ENCODE assay signal across 24 cellular contexts in the genomic region with DNA sequence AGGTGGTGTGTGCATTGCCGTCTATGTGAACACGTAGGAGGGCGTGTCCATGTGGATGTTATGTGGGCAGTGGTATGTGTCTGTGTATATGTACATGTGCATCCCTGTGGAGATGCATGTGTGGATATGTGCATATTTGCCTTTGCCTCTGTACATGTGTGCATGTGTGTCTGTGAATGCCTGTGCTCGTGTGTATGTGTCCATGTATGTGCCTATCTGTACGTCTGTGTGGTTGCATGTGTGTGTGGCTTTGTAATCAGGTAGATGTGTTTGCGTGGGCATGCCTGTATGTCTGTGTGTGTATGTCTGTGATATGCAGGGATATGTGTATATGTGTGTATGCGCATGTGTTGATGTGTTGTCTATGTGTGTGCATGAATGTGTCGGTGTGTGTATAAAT. TPM values are rescaled to one million over a fixed set of nuclear protein-coding genes. Genes with fewer than 3 reads are reported as not detected.
DNase-seq lines count a peak whose midpoint lies in the region; ATAC-seq, FAIRE-seq and TF ChIP-seq lines count a peak whose summit lies in the region.
"Had no signal": no experiment of that assay in that cellular context is flagged by ENCODE, and none has a peak within 500 bp of the region (broad histone marks: within the 10 kb centered on the region; RNA-seq: fewer than 3 reads in every experiment).

No MANE protein-coding gene starts in this region.

- intact Hi-C loops in stomach (cut with DNase I; ENCODE audit: low total_unique reads): no loop called here

- H3K9me3 Mint-ChIP-seq in activated CD8-positive, alpha-beta memory T cell treated with anti-CD3 and anti-CD28 coated beads, Interleukin-2, amount 10 ng/mL, durations not matched to agents 7 days and 5 days (ENCODE audit: low read depth): no peaks in the 10 kb centered on the region
- no peaks in the 10 kb centered on the region for H3K9me3 Mint-ChIP-seq in endodermal cell
- H3K9me3 Mint-ChIP-seq: CD4-positive, CD25-positive, alpha-beta regulatory T cell; IgD-negative memory B cell had no signal

- no peak for TF ChIP-seq EP300 in stomach (IDR thresholded peaks at IDR 0.05)

- no peak overlapping the region for H3K27ac Mint-ChIP-seq in activated CD8-positive, alpha-beta memory T cell treated with anti-CD3 and anti-CD28 coated beads, Interleukin-2, amount 10 ng/mL, durations not matched to agents 7 days and 5 days
- H3K27ac Mint-ChIP-seq in endodermal cell: no peak overlapping the region
- H3K27ac Mint-ChIP-seq: CD4-positive, CD25-positive, alpha-beta regulatory T cell; IgD-negative memory B cell had no signal

- no peak overlapping the region for H3K9ac ChIP-seq in endodermal cell (ENCODE audit: extremely low read depth, low read length, poor library complexity, severe bottlenecking)

- TF ChIP-seq CTCF in endodermal cell (conservative IDR thresholded peaks at IDR 0.05) (no peak), stomach (IDR thresholded peaks at IDR 0.05) (no peak)

- H3K9me3 ChIP-seq in endodermal cell (ENCODE audit: control insufficient read depth, low read length): no peaks in the 10 kb centered on the region
- no peaks in the 10 kb centered on the region for H3K9me3 ChIP-seq in stomach
- H3K9me3 ChIP-seq: BE2C, MG63 had no signal

- TF ChIP-seq POLR2A in stomach (IDR thresholded peaks at IDR 0.05): no peak

- H3K4me3 Mint-ChIP-seq in activated CD8-positive, alpha-beta memory T cell treated with anti-CD3 and anti-CD28 coated beads, Interleukin-2, amount 10 ng/mL, durations not matched to agents 7 days and 5 days: no peak overlapping the region
- no peak overlapping the region for H3K4me3 Mint-ChIP-seq in endodermal cell
- H3K4me3 Mint-ChIP-seq: CD4-positive, CD25-positive, alpha-beta regulatory T cell; IgD-negative memory B cell had no signal

- ATAC-seq in activated CD8-positive, alpha-beta memory T cell treated with anti-CD3 and anti-CD28 coated beads, Interleukin-2, amount 10 ng/mL, durations not matched to agents 7 days and 5 days: no peak

- H3K4me1 Mint-ChIP-seq in activated CD8-positive, alpha-beta memory T cell treated with anti-CD3 and anti-CD28 coated beads, Interleukin-2, amount 10 ng/mL, durations not matched to agents 7 days and 5 days: no peaks in the 10 kb centered on the region
- H3K4me1 Mint-ChIP-seq in endodermal cell: peaks cover 13% of the 10 kb centered on the region
- H3K4me1 Mint-ChIP-seq: CD4-positive, CD25-positive, alpha-beta regulatory T cell; IgD-negative memory B cell had no signal

- peak; percentile 18 for DNase-seq in activated CD8-positive, alpha-beta memory T cell treated with anti-CD3 and anti-CD28 coated beads, Interleukin-2, amount 10 ng/mL, durations not matched to agents 7 days and 5 days
- no peak for DNase-seq in activated CD8-positive, alpha-beta memory T cell treated with anti-CD3 and anti-CD28 coated beads, Interleukin-2, amount 50 U/mL, for 4 hours
- DNase-seq in HTR-8/SVneo (ENCODE audit: insufficient read length, low spot score): no peak
- DNase-seq in endodermal cell: peak; percentile 11
- peak; percentile 18 for DNase-seq in stomach
- no peak for DNase-seq in DMS79 treated with DMSO at 0.1 percent for 48 hours (lab: John Stamatoyannopoulos, UW)
- DNase-seq in GOT3 (lab: John Stamatoyannopoulos, UW): no peak
- no peak for DNase-seq in NCI-H82 (lab: John Stamatoyannopoulos, UW)
- DNase-seq: 8988T; BE2C; CD4-positive, CD25-positive, alpha-beta regulatory T cell; COR-L47; DMS153; GF-D8; Karpas-422; MG63; NCI-H1048; NCI-H1436; NCI-H1930; NCI-H226; NCI-H524; SHP77 treated with DMSO at 0.1 percent for 48 hours had no signal

- H3K36me3 ChIP-seq in endodermal cell (ENCODE audit: control insufficient read depth, insufficient read depth, low read length) (no peaks in the 10 kb centered on the region), stomach (no peaks in the 10 kb centered on the region)
- H3K36me3 ChIP-seq: BE2C, MG63 had no signal

- no peaks in the 10 kb centered on the region for H3K27me3 ChIP-seq in endodermal cell (ENCODE audit: control insufficient read depth, insufficient read depth, low read length, poor library complexity, severe bottlenecking)
- no peaks in the 10 kb centered on the region for H3K27me3 ChIP-seq in stomach
- H3K27me3 ChIP-seq: BE2C, MG63 had no signal

- H3K4me1 ChIP-seq in endodermal cell (ENCODE audit: control insufficient read depth, insufficient read depth, low read length): no peaks in the 10 kb centered on the region
- H3K4me1 ChIP-seq in stomach: no peaks in the 10 kb centered on the region
- H3K4me1 ChIP-seq: BE2C had no signal

- H3K27ac ChIP-seq in endodermal cell (ENCODE audit: low read depth, low read length) (no peak overlapping the region), stomach (no peak overlapping the region)

- no peaks in the 10 kb centered on the region for H3K36me3 Mint-ChIP-seq in activated CD8-positive, alpha-beta memory T cell treated with anti-CD3 and anti-CD28 coated beads, Interleukin-2, amount 10 ng/mL, durations not matched to agents 7 days and 5 days
- no peaks in the 10 kb centered on the region for H3K36me3 Mint-ChIP-seq in endodermal cell (ENCODE audit: low read depth)
- H3K36me3 Mint-ChIP-seq: CD4-positive, CD25-positive, alpha-beta regulatory T cell; IgD-negative memory B cell had no signal

- no peak overlapping the region for H3K4me3 ChIP-seq in endodermal cell (ENCODE audit: low read length)
- H3K4me3 ChIP-seq in stomach: no peak overlapping the region
- H3K4me3 ChIP-seq: MG63 had no signal

- FAIRE-seq in HTR-8/SVneo (lab: Jason Lieb, UNC): peak; percentile 87

- 93 to 95% methylated on average over 7 to 8 of the region's 8 CpGs for WGBS in endodermal cell (ENCODE audit: insufficient coverage in 1 of 2, insufficient read length in 1 of 2), 2 experiments
- WGBS in stomach, 5 donors: 93 to 96% (median 95%) methylated on average over 8 of the region's 8 CpGs

- no peaks in the 10 kb centered on the region for H3K27me3 Mint-ChIP-seq in activated CD8-positive, alpha-beta memory T cell treated with anti-CD3 and anti-CD28 coated beads, Interleukin-2, amount 10 ng/mL, durations not matched to agents 7 days and 5 days
- no peaks in the 10 kb centered on the region for H3K27me3 Mint-ChIP-seq in endodermal cell (ENCODE audit: insufficient read depth)
- H3K27me3 Mint-ChIP-seq: CD4-positive, CD25-positive, alpha-beta regulatory T cell; IgD-negative memory B cell had no signal

- CTCF ChIA-PET in activated CD8-positive, alpha-beta memory T cell treated with anti-CD3 and anti-CD28 coated beads, Interleukin-2, amount 10 ng/mL, durations not matched to agents 7 days and 5 days (lab: Charles Lee): no interaction called here

RNA-seq across cellular contexts. Expression of a gene that starts 19.7 kb away (rescaled TPM):
- 1 to 10 TPM; 1.3 to 6.7 TPM for total RNA-seq in activated CD8-positive, alpha-beta memory T cell treated with anti-CD3 and anti-CD28 coated beads, Interleukin-2, amount 10 ng/mL, durations not matched to agents 7 days and 5 days
- 10 to 100 TPM; 15.3 to 18.5 TPM for total RNA-seq in endodermal cell
- polyA plus RNA-seq in endodermal cell (2013, experiment 1 of 2): 5.0 TPM
- 5.6 TPM for polyA plus RNA-seq in endodermal cell (2013, experiment 2 of 2)
- total RNA-seq in stomach: 1 to 10 TPM in 3 of 5 donors, under 1 TPM in 2; 0.45 to 1.8 (median 1.5) TPM
- 1 to 10 TPM in 2 of 3 donors, under 1 TPM in 1; 0.33 to 1.5 (median 1.1) TPM for polyA plus RNA-seq in stomach
- total RNA-seq: CD4-positive, CD25-positive, alpha-beta regulatory T cell; HT-29 had no signal
- polyA plus RNA-seq: CD4-positive, CD25-positive, alpha-beta regulatory T cell had no signal

Comparison
In these comparisons a context has a peak if more than half of its experiments do, and no peak if none do; other contexts are left out.
1. DNase-seq: peak in activated CD8-positive, alpha-beta memory T cell treated with anti-CD3 and anti-CD28 coated beads, Interleukin-2, amount 10 ng/mL, durations not matched to agents 7 days and 5 days (single experiment), endodermal cell (single experiment) and stomach (single experiment); none in activated CD8-positive, alpha-beta memory T cell treated with anti-CD3 and anti-CD28 coated beads, Interleukin-2, amount 50 U/mL, for 4 hours (single experiment), HTR-8/SVneo (single experiment), DMS79 treated with DMSO at 0.1 percent for 48 hours (single experiment), GOT3 (single experiment) and NCI-H82 (single experiment).